13 cellular contexts compared by ENCODE assay signal in genomic region chr4:16761031-16761430, GRCh38.
DNase-seq lines count a peak whose midpoint lies in the region; ATAC-seq and TF ChIP-seq lines count a peak whose summit lies in the region.
"Had no signal": no experiment of that assay in that cellular context is flagged by ENCODE, and none has a peak within 500 bp of the region (broad histone marks: within the 10 kb centered on the region; RNA-seq: fewer than 3 reads in every experiment).

No MANE protein-coding gene starts in this region.

- H3K4me3 Mint-ChIP-seq in brain (peak overlapping the region in 1 of 5 experiments; percentile 18), nephron progenitor cell (no peak overlapping the region)
- H3K4me3 Mint-ChIP-seq: CD14-positive monocyte; CD8-positive, alpha-beta memory T cell; HFFc6 had no signal

- H3K4me1 Mint-ChIP-seq in brain (peaks cover 72% of the 10 kb centered on the region), nephron progenitor cell (peaks cover 62% of the 10 kb centered on the region)
- H3K4me1 Mint-ChIP-seq: CD14-positive monocyte; CD8-positive, alpha-beta memory T cell had no signal

- H3K9me3 Mint-ChIP-seq in brain: no peaks in the 10 kb centered on the region
- no peaks in the 10 kb centered on the region for H3K9me3 Mint-ChIP-seq in nephron progenitor cell
- H3K9me3 Mint-ChIP-seq: CD8-positive, alpha-beta memory T cell; HFFc6 had no signal

- 27% methylated on average over 1 of the region's 1 CpG for WGBS in hepatocyte (ENCODE audit: low lambda C conversion rate, missing lambda C conversion rate)

- in situ Hi-C loops in G401 (cut with HindIII; ENCODE audit: low sequenced_read_pairs): no loop called here

- H3K27ac Mint-ChIP-seq in brain (peak overlapping the region in 4 of 5 experiments; percentile 54 to 85 (median 72)), nephron progenitor cell (peak overlapping the region; percentile 68)
- H3K27ac Mint-ChIP-seq: CD14-positive monocyte; CD8-positive, alpha-beta memory T cell; HFFc6 had no signal

- no peaks in the 10 kb centered on the region for H3K36me3 ChIP-seq in hepatocyte (replicated peaks; ENCODE audit: insufficient read depth, low read depth)
- no peaks in the 10 kb centered on the region for H3K36me3 ChIP-seq in effector memory CD4-positive, alpha-beta T cell (ENCODE audit: control insufficient read depth, insufficient read depth, low read length)

- H3K27me3 ChIP-seq in hepatocyte: no peaks in the 10 kb centered on the region
- H3K27me3 ChIP-seq in effector memory CD4-positive, alpha-beta T cell (replicated peaks; ENCODE audit: control insufficient read depth, insufficient read depth, low read length, poor library complexity, severe bottlenecking): no peaks in the 10 kb centered on the region

- no peak overlapping the region for H3K4me2 ChIP-seq in hepatocyte

- no peaks in the 10 kb centered on the region for H3K79me2 ChIP-seq in hepatocyte

- H3K36me3 Mint-ChIP-seq in brain (no peaks in the 10 kb centered on the region), nephron progenitor cell (ENCODE audit: low read depth) (no peaks in the 10 kb centered on the region)
- H3K36me3 Mint-ChIP-seq: CD14-positive monocyte; CD8-positive, alpha-beta memory T cell had no signal

- H2AFZ ChIP-seq in hepatocyte: no peak overlapping the region

- H3K27ac ChIP-seq in hepatocyte: peak overlapping the region; percentile 31
- no peak overlapping the region for H3K27ac ChIP-seq in effector memory CD4-positive, alpha-beta T cell (ENCODE audit: insufficient read depth, low read length, poor library complexity, severe bottlenecking)
- H3K27ac ChIP-seq: HL-60 had no signal

- no peaks in the 10 kb centered on the region for H3K9me2 ChIP-seq in hepatocyte (replicated peaks; ENCODE audit: insufficient read depth)

- ATAC-seq in GM18873 (IDR thresholded peaks at IDR 0.05; ENCODE audit: low FRiP score, unreplicated experiment): no peak

- H4K20me1 ChIP-seq in hepatocyte (ENCODE audit: insufficient read depth, poor library complexity, severe bottlenecking): no peaks in the 10 kb centered on the region

- TF ChIP-seq CTCF in brain (conservative IDR thresholded peaks at IDR 0.05): no peak
- TF ChIP-seq CTCF in hepatocyte (IDR thresholded peaks at IDR 0.05; ENCODE audit: poor library complexity): no peak
- TF ChIP-seq CTCF in nephron progenitor cell (IDR thresholded peaks at IDR 0.05): no peak

- H3K4me1 ChIP-seq in hepatocyte (ENCODE audit: insufficient read depth): peaks cover 16% of the 10 kb centered on the region
- no peaks in the 10 kb centered on the region for H3K4me1 ChIP-seq in effector memory CD4-positive, alpha-beta T cell (ENCODE audit: control insufficient read depth, insufficient read depth, low read length, poor library complexity, severe bottlenecking)

- H3K27me3 Mint-ChIP-seq in brain (no peaks in the 10 kb centered on the region), nephron progenitor cell (ENCODE audit: low read depth, poor library complexity) (no peaks in the 10 kb centered on the region)

- no peak overlapping the region for H3K4me3 ChIP-seq in hepatocyte
- H3K4me3 ChIP-seq in effector memory CD4-positive, alpha-beta T cell (ENCODE audit: insufficient read depth, low read depth, low read length, poor library complexity, severe bottlenecking): no peak overlapping the region

- DNase-seq in hepatocyte (ENCODE audit: low spot score) (no peak), nephron progenitor cell (no peak), 8988T (no peak), G401 (ENCODE audit: low spot score) (no peak)
- no peak for DNase-seq in effector memory CD4-positive, alpha-beta T cell
- DNase-seq: CD8-positive, alpha-beta memory T cell; DMS53; HCEC 1CT; HFFc6 had no signal

- no peaks in the 10 kb centered on the region for H3K9me3 ChIP-seq in hepatocyte (ENCODE audit: low read depth)
- H3K9me3 ChIP-seq in effector memory CD4-positive, alpha-beta T cell (ENCODE audit: control insufficient read depth, low read length): no peaks in the 10 kb centered on the region
